Comparison of ENCODE assay signal across 21 cellular contexts in genomic region chr22:43176090-43176489, GRCh38.
"Had no signal": no experiment of that assay in that cellular context is flagged by ENCODE, and none has a peak within 500 bp of the region (broad histone marks: within the 10 kb centered on the region; RNA-seq: fewer than 3 reads in every experiment).

No MANE protein-coding gene starts in this region.

- H3K9me3 ChIP-seq: gastroesophageal sphincter, transverse colon had no signal

- H3K4me2 ChIP-seq: smooth muscle cell had no signal

- FAIRE-seq: astrocyte, colon, keratinocyte, TTC549, urothelium cell line had no signal

- H3K27me3 ChIP-seq: gastroesophageal sphincter, transverse colon had no signal

- ATAC-seq: activated CD8-positive, alpha-beta T cell treated with anti-CD3 and anti-CD28 coated beads, Interleukin-2, amount 10 ng/mL, durations not matched to agents 7 days and 5 days; gastroesophageal sphincter; left lobe of liver; sciatic nerve; stimulated activated naive B cell treated with anti-CD40 and anti-IgM and Interleukin-4, amounts not matched to agents 10 μg/mL and 1 μg/mL and 100 μg/mL, for 72 hours had no signal

- H3K4me1 ChIP-seq: gastroesophageal sphincter had no signal

- DNase-seq: activated CD4-positive, alpha-beta T cell treated with anti-CD3 and anti-CD28 coated beads for 1 hour; activated CD4-positive, alpha-beta T cell treated with anti-CD3 and anti-CD28 coated beads, Interleukin-2, amount 50 U/mL, for 1 hour; activated CD8-positive, alpha-beta T cell treated with anti-CD3 and anti-CD28 coated beads, Interleukin-2, amount 10 ng/mL, durations not matched to agents 7 days and 5 days; activated gamma-delta T cell; activated naive CD4-positive, alpha-beta T cell treated with anti-CD3 and anti-CD28 coated beads, Interleukin-2, amount 50 U/mL, for 16 hours; central memory CD4-positive, alpha-beta T cell; head of caudate nucleus; stimulated activated CD4-positive, alpha-beta T cell treated with anti-CD3 and anti-CD28 coated beads, Interleukin-2, amount 100 ng/mL, for 48 hours; stimulated activated CD8-positive, alpha-beta memory T cell treated with anti-CD3 and anti-CD28 coated beads, Interleukin-4, amount 100 ng/mL, for 48 hours; stimulated activated naive B cell treated with anti-CD40 and anti-IgM and Interleukin-4, amounts not matched to agents 10 μg/mL and 1 μg/mL and 100 μg/mL, for 72 hours; transverse colon; WERI-Rb-1 had no signal

- H3K4me3 ChIP-seq: gastroesophageal sphincter, smooth muscle cell, transverse colon had no signal

- H3K27ac ChIP-seq: gastroesophageal sphincter, transverse colon, WERI-Rb-1 had no signal
